ENCODE assay signal across 9 cellular contexts in genomic region chr16:29943846-29944669, GRCh38. TPM values are rescaled to one million over a fixed set of nuclear protein-coding genes. Genes with fewer than 3 reads are reported as not detected.
A peak's percentile ranks its signal among the peaks of the same experiment; 100 is the strongest.
DNase-seq lines count a peak whose midpoint lies in the region; ATAC-seq and FAIRE-seq lines count a peak whose summit lies in the region.
"Had no signal": no experiment of that assay in that cellular context is flagged by ENCODE, and none has a peak within 500 bp of the region (broad histone marks: within the 10 kb centered on the region; RNA-seq: fewer than 3 reads in every experiment).

No MANE protein-coding gene starts in this region.

- no peaks in the 10 kb centered on the region for H3K36me3 Mint-ChIP-seq in stimulated activated effector memory CD8-positive, alpha-beta T cell treated with anti-CD3 and anti-CD28 coated beads, Interleukin-12 subunit alpha, Interleukin-12 subunit beta, amount 100 ng/mL, for 72 hours
- H3K36me3 Mint-ChIP-seq: activated naive CD8-positive, alpha-beta T cell had no signal

- no peak for ATAC-seq in stimulated activated effector memory CD8-positive, alpha-beta T cell treated with anti-CD3 and anti-CD28 coated beads, Interleukin-12 subunit alpha, Interleukin-12 subunit beta, amount 100 ng/mL, for 72 hours
- ATAC-seq in GM21526 (IDR thresholded peaks at IDR 0.05; ENCODE audit: low FRiP score, unreplicated experiment) (no peak), GM18511 (IDR thresholded peaks at IDR 0.05; ENCODE audit: unreplicated experiment) (no peak)

- DNase-seq in NCI-H345 (lab: John Stamatoyannopoulos, UW) (peak; percentile 43), NCI-H345 treated with DMSO at 0.1 percent for 48 hours (lab: John Stamatoyannopoulos, UW; ENCODE audit: unreplicated experiment) (no peak), RCC 7860 (ENCODE audit: low spot score) (peak; percentile 99), fibroblast of peridontal ligament (ENCODE audit: extremely low read depth) (peak; percentile 99), renal cortical epithelial cell (ENCODE audit: low read depth) (peak; percentile 99)
- DNase-seq in stimulated activated effector memory CD8-positive, alpha-beta T cell treated with anti-CD3 and anti-CD28 coated beads, Interleukin-12 subunit alpha, Interleukin-12 subunit beta, amount 100 ng/mL, for 72 hours (ENCODE audit: low spot score in 2 of 2) = no peak

- peak; percentile 96 for FAIRE-seq in RCC 7860 (lab: Jason Lieb, UNC)

- H3K27ac Mint-ChIP-seq in stimulated activated effector memory CD8-positive, alpha-beta T cell treated with anti-CD3 and anti-CD28 coated beads, Interleukin-12 subunit alpha, Interleukin-12 subunit beta, amount 100 ng/mL, for 72 hours = no peak overlapping the region
- H3K27ac Mint-ChIP-seq: activated naive CD8-positive, alpha-beta T cell had no signal

- H3K4me3 Mint-ChIP-seq in stimulated activated effector memory CD8-positive, alpha-beta T cell treated with anti-CD3 and anti-CD28 coated beads, Interleukin-12 subunit alpha, Interleukin-12 subunit beta, amount 100 ng/mL, for 72 hours = no peak overlapping the region
- H3K4me3 Mint-ChIP-seq: activated naive CD8-positive, alpha-beta T cell had no signal

- H3K9me3 Mint-ChIP-seq in stimulated activated effector memory CD8-positive, alpha-beta T cell treated with anti-CD3 and anti-CD28 coated beads, Interleukin-12 subunit alpha, Interleukin-12 subunit beta, amount 100 ng/mL, for 72 hours = no peaks in the 10 kb centered on the region

- no peaks in the 10 kb centered on the region for H3K4me1 Mint-ChIP-seq in stimulated activated effector memory CD8-positive, alpha-beta T cell treated with anti-CD3 and anti-CD28 coated beads, Interleukin-12 subunit alpha, Interleukin-12 subunit beta, amount 100 ng/mL, for 72 hours

RNA-seq across cellular contexts. Expression of gene TMEM219, which starts 17.8 kb away (rescaled TPM):
- total RNA-seq in renal cortical epithelial cell = 48.9 and 112 TPM in 2 replicates

RNA-seq across cellular contexts. Expression of gene KCTD13, which starts 18.0 kb away (rescaled TPM):
- total RNA-seq in renal cortical epithelial cell = 12.5 and 13.2 TPM in 2 replicates

RNA-seq across cellular contexts. Expression of gene TAOK2, which starts 29.6 kb away (rescaled TPM):
- 52.4 and 80.9 TPM in 2 replicates for total RNA-seq in renal cortical epithelial cell

RNA-seq across cellular contexts. Expression of gene ASPHD1, which starts 43.8 kb away (rescaled TPM):
- total RNA-seq in renal cortical epithelial cell = 15.8 and 33.3 TPM in 2 replicates

RNA-seq across cellular contexts. Expression of gene SEZ6L2, which starts 44.7 kb away (rescaled TPM):
- total RNA-seq in renal cortical epithelial cell = 9.2 and 45.7 TPM in 2 replicates

Comparison
In these comparisons a context has a peak if more than half of its experiments do, and no peak if none do; other contexts are left out.
1. DNase-seq: peak in NCI-H345 (single experiment), RCC 7860 (single experiment), fibroblast of peridontal ligament (single experiment) and renal cortical epithelial cell (single experiment); none in NCI-H345 treated with DMSO at 0.1 percent for 48 hours (single experiment) and stimulated activated effector memory CD8-positive, alpha-beta T cell treated with anti-CD3 and anti-CD28 coated beads, Interleukin-12 subunit alpha, Interleukin-12 subunit beta, amount 100 ng/mL, for 72 hours (0 of 2).